1 cellular context compared by ENCODE assay signal in genomic region chr19:5961969-5962945, GRCh38.
TF ChIP-seq lines count a peak whose summit lies in the region.

No MANE protein-coding gene starts in this region.

TF ChIP-seq in HepG2, 621 proteins besides CTCF, POLR2A, EP300 and RAD21 (continued from another document and continues in another):
- TF ChIP-seq UBTF (CRISPR knock-in tag; IDR thresholded peaks at IDR 0.05) (peak; percentile 91), ZNF577 (CRISPR knock-in tag; IDR thresholded peaks at IDR 0.05; ENCODE audit: borderline replicate concordance, low read depth) (no peak), BCLAF1 (IDR thresholded peaks at IDR 0.05) (no peak), ERF (CRISPR knock-in tag; IDR thresholded peaks at IDR 0.05) (peak; percentile 92), ZNF749 (CRISPR knock-in tag; IDR thresholded peaks at IDR 0.05; ENCODE audit: borderline replicate concordance) (no peak), ZNF180 (CRISPR knock-in tag; IDR thresholded peaks at IDR 0.05; ENCODE audit: borderline replicate concordance, low read depth) (no peak), ZNF644 (CRISPR knock-in tag; IDR thresholded peaks at IDR 0.05; ENCODE audit: low read depth) (peak; percentile 53; the same call in 1 of the 2 replicates), NFYC (CRISPR knock-in tag; IDR thresholded peaks at IDR 0.05) (peak; percentile 66), KMT2B (CRISPR knock-in tag; IDR thresholded peaks at IDR 0.05) (peak; percentile 75), ZBTB44 (CRISPR knock-in tag; IDR thresholded peaks at IDR 0.05) (no peak), ZSCAN9 (CRISPR knock-in tag; IDR thresholded peaks at IDR 0.05; ENCODE audit: borderline replicate concordance) (peak; percentile 70; the same call in 1 of the 2 replicates), IKZF4 (CRISPR knock-in tag; IDR thresholded peaks at IDR 0.05; ENCODE audit: borderline replicate concordance, low read depth, not compliant biosample characterization) (no peak), ZNF674 (CRISPR knock-in tag; IDR thresholded peaks at IDR 0.05; ENCODE audit: low read depth) (no peak), SMC3 (IDR thresholded peaks at IDR 0.05; ENCODE audit: low read length) (no peak), E2F1 (CRISPR knock-in tag; IDR thresholded peaks at IDR 0.05) (peak; percentile 55), ZC3H4 (CRISPR knock-in tag; IDR thresholded peaks at IDR 0.05; ENCODE audit: borderline replicate concordance) (no peak), ZNF576 (CRISPR knock-in tag; IDR thresholded peaks at IDR 0.05) (no peak), RNF219 (CRISPR knock-in tag; IDR thresholded peaks at IDR 0.05) (peak; percentile 72; the same call in 1 of the 2 replicates), ZNF407 (CRISPR knock-in tag; IDR thresholded peaks at IDR 0.05; ENCODE audit: not compliant biosample characterization) (no peak), SCMH1 (CRISPR knock-in tag; IDR thresholded peaks at IDR 0.05; ENCODE audit: borderline replicate concordance) (no peak), SAP130 (CRISPR knock-in tag; IDR thresholded peaks at IDR 0.05; ENCODE audit: low read depth) (peak; percentile 99), TFE3 (CRISPR knock-in tag; IDR thresholded peaks at IDR 0.05) (peak; percentile 92), ZNF629 (CRISPR knock-in tag; conservative IDR thresholded peaks at IDR 0.05) (peak; percentile 51; the same call in 1 of the 2 replicates), ZNF780A (CRISPR knock-in tag; IDR thresholded peaks at IDR 0.05) (peak; percentile 73; the same call in 1 of the 2 replicates), ZEB1 (IDR thresholded peaks at IDR 0.05; ENCODE audit: insufficient replicate concordance, low read depth) (peak; percentile 52)
